In the genomic region with DNA sequence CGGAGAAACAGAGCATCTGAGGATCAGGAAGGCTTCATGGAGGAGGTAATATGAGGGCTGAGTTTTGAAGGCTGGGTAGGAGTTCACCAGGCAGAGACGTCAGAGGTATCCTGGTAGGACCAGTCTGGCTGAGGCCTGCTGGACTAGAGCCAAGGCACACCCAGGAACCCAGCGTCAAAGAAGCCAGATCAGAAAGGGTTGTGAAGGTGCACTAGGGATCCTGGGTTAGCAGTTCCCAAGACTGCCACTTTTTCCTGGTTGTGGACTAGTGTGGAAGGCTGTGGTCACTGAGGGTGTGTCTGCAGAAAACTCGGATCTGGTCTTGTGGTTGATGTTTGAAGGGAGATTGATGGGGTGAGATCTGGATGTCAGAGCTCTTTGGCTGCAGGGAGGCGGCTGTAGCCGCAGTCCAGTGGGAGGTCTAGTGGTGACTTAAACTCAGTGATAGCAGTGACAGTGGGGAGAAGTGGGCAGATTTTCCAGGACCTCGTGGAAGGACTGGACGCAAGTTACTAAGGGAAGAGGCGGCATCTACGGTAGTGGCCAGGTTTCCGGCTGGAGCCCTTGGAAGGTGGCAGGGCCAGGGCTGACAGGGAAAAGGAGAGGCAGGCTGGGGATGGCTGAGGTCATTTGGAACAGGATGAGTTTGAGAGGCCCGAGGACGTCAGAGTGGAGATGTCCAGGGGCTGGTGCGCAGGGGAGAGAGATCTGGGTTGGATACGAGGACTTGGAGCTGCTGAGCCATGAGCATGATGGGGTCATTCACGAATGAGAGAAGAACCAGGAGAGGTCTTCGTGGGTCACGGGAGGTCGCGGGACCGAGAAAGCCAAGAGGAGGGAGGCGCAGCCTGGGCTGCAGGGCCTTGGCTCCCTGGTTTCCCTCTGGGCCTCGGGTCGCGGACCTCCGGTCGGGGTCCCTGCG, we compare ENCODE assay signal across 7 cellular contexts. TPM values are rescaled to one million over a fixed set of nuclear protein-coding genes. Genes with fewer than 3 reads are reported as not detected.
DNase-seq lines count a peak whose midpoint lies in the region; ATAC-seq, FAIRE-seq and TF ChIP-seq lines count a peak whose summit lies in the region.

No MANE protein-coding gene starts in this region.

- intact Hi-C loops in right lobe of liver (cut with DNase I): no loop called here
- intact Hi-C loops in tibial artery (cut with DNase I; ENCODE audit: low total_unique reads): no loop called here

- WGBS in right lobe of liver (ENCODE audit: insufficient coverage, low coverage, low lambda C conversion rate, missing lambda C conversion rate): 23% methylated on average over 20 of the region's 28 CpGs

- DNase-seq in MV-4-11 (lab: John Stamatoyannopoulos, UW) (peak; percentile 40), bronchial epithelial cell (ENCODE audit: low read depth) (peak; percentile 78), right lobe of liver (peak in 1 of 3 donors; percentile 72), tibial artery (no peak), HEK293T (ENCODE audit: extremely low spot score) (no peak)

- ATAC-seq in GM18499 (IDR thresholded peaks at IDR 0.05; ENCODE audit: insufficient read depth, unreplicated experiment): peak; percentile 10
- peak in 3 of 4 donors; percentile 0 for ATAC-seq in right lobe of liver
- no peak for ATAC-seq in HG03571 (IDR thresholded peaks at IDR 0.05; ENCODE audit: unreplicated experiment)

- H3K27me3 ChIP-seq in bronchial epithelial cell (ENCODE audit: control insufficient read depth, insufficient read depth, low read length) (no peaks in the 10 kb centered on the region), right lobe of liver (no peaks in the 10 kb centered on the region), tibial artery (no peaks in the 10 kb centered on the region)

- peaks cover 0 to 49% (median 17%) of the 10 kb centered on the region in 4 donors for H3K4me1 ChIP-seq in right lobe of liver
- peaks cover 6 to 55% (median 35%) of the 10 kb centered on the region in 4 donors for H3K4me1 ChIP-seq in tibial artery

- no peak for TF ChIP-seq CTCF in bronchial epithelial cell (IDR thresholded peaks at IDR 0.05; ENCODE audit: insufficient read depth, low read length, severe bottlenecking)
- no peak for TF ChIP-seq CTCF in right lobe of liver (IDR thresholded peaks at IDR 0.05)
- TF ChIP-seq CTCF in tibial artery (IDR thresholded peaks at IDR 0.05): no peak

- no peak for TF ChIP-seq POLR2A in right lobe of liver (IDR thresholded peaks at IDR 0.05)

- FAIRE-seq in bronchial epithelial cell (lab: Jason Lieb, UNC): peak; percentile 58

- CTCF ChIA-PET in HEK293T (lab: Yijun Ruan, JAX): interaction anchor here (0.6 kb wide), 1 partner anchor 11 kb away, joined by 3 read pairs; the partner anchor contains the start of gene RELA

- H3K4me3 ChIP-seq in bronchial epithelial cell (ENCODE audit: low read depth, low read length) (peak overlapping the region; percentile 32), right lobe of liver (peak overlapping the region; percentile 58 to 66 (median 63)), tibial artery (peak overlapping the region; percentile 55 to 61)

- no peaks in the 10 kb centered on the region for H3K9me3 ChIP-seq in right lobe of liver
- no peaks in the 10 kb centered on the region for H3K9me3 ChIP-seq in tibial artery

- H3K36me3 ChIP-seq in bronchial epithelial cell (ENCODE audit: control insufficient read depth, insufficient read depth, low read length) (peaks cover 8% of the 10 kb centered on the region), right lobe of liver (peaks cover 0 to 25% (median 12%) of the 10 kb centered on the region in 4 donors), tibial artery (peaks cover 29 to 55% (median 41%) of the 10 kb centered on the region in 3 donors)

- peak overlapping the region; percentile 91 to 97 (median 94) for H3K27ac ChIP-seq in right lobe of liver
- peak overlapping the region; percentile 92 to 94 for H3K27ac ChIP-seq in tibial artery

- POLR2A ChIA-PET in HEK293T (lab: Yijun Ruan, JAX): interaction anchor here (1.2 to 3.2 kb wide), 5 partner anchors 11 to 61 kb away, joined by 3 to 37 read pairs (median 12); partner anchors contain the start of genes KAT5, MAP3K11, PCNX3 and RELA

TF ChIP-seq in HEK293T, 16 proteins besides CTCF, POLR2A, EP300 and RAD21:
- TF ChIP-seq SP1 (IDR thresholded peaks at IDR 0.05): no peak
- no peak for TF ChIP-seq NFRKB (IDR thresholded peaks at IDR 0.05)
- no peak for TF ChIP-seq FOXK2 (IDR thresholded peaks at IDR 0.05)
- no peak for TF ChIP-seq L3MBTL2 (conservative IDR thresholded peaks at IDR 0.05)
- TF ChIP-seq FOXA1 (IDR thresholded peaks at IDR 0.05): no peak
- TF ChIP-seq ELF4 (IDR thresholded peaks at IDR 0.05): no peak
- no peak for TF ChIP-seq TARDBP (IDR thresholded peaks at IDR 0.05)
- TF ChIP-seq ZNF384 (IDR thresholded peaks at IDR 0.05): no peak
- TF ChIP-seq BHLHE40 (IDR thresholded peaks at IDR 0.05; ENCODE audit: borderline replicate concordance): no peak
- TF ChIP-seq HDGF (IDR thresholded peaks at IDR 0.05; ENCODE audit: borderline replicate concordance): no peak
- no peak for TF ChIP-seq PKNOX1 (IDR thresholded peaks at IDR 0.05)
- TF ChIP-seq FOXM1 (IDR thresholded peaks at IDR 0.05; ENCODE audit: borderline replicate concordance): no peak
- no peak for TF ChIP-seq ARNT (IDR thresholded peaks at IDR 0.05)
- TF ChIP-seq LEF1 (IDR thresholded peaks at IDR 0.05; ENCODE audit: borderline replicate concordance): no peak
- TF ChIP-seq CTBP1 (IDR thresholded peaks at IDR 0.05; ENCODE audit: borderline replicate concordance): no peak

RNA-seq across cellular contexts. Expression of gene RELA, which starts 10.9 kb away (rescaled TPM):
- total RNA-seq in bronchial epithelial cell: 9.5 and 15.2 TPM in 2 replicates
- 10 to 100 TPM; 27.8 to 51.1 (median 41.9) TPM for total RNA-seq in right lobe of liver

RNA-seq across cellular contexts. Expression of gene SIPA1, which starts 13.9 kb away (rescaled TPM):
- total RNA-seq in bronchial epithelial cell (11.1 and 15.1 TPM in 2 replicates), right lobe of liver (10 to 100 TPM; 21.1 to 34.1 (median 25.3) TPM)

RNA-seq across cellular contexts. Expression of gene PCNX3, which starts 36.3 kb away (rescaled TPM):
- total RNA-seq in bronchial epithelial cell (5.3 and 10.2 TPM in 2 replicates), right lobe of liver (10 to 100 TPM; 11.2 to 32.9 (median 12.4) TPM)

RNA-seq across cellular contexts. Expression of gene MAP3K11, which starts 37.8 kb away (rescaled TPM):
- total RNA-seq in bronchial epithelial cell: 11.1 and 18.6 TPM in 2 replicates
- 10 to 100 TPM; 48.3 to 67.1 (median 60.9) TPM for total RNA-seq in right lobe of liver

RNA-seq across cellular contexts. Expression of gene KCNK7, which starts 56.2 kb away (rescaled TPM):
- total RNA-seq in bronchial epithelial cell: 0.79 and 4.1 TPM in 2 replicates
- under 1 TPM in 1 of 6 experiments, not detected in 5; 0.31 TPM for total RNA-seq in right lobe of liver

Comparison
In these comparisons a context has a peak if more than half of its experiments do, and no peak if none do; other contexts are left out.
1. DNase-seq: peak in MV-4-11 (single experiment) and bronchial epithelial cell (single experiment); none in tibial artery (0 of 2) and HEK293T (single experiment).
2. Peak in every context shown above with its lines, with median percentiles within 50 percentile points of each other: H3K4me3 ChIP-seq.